ENCODE assay signal across 17 cellular contexts in genomic region chr2:65378308-65378689, GRCh38. TPM values are rescaled to one million over a fixed set of nuclear protein-coding genes. Genes with fewer than 3 reads are reported as not detected.
DNase-seq lines count a peak whose midpoint lies in the region; ATAC-seq and TF ChIP-seq lines count a peak whose summit lies in the region.
"Had no signal": no experiment of that assay in that cellular context is flagged by ENCODE, and none has a peak within 500 bp of the region (broad histone marks: within the 10 kb centered on the region; RNA-seq: fewer than 3 reads in every experiment).

No MANE protein-coding gene starts in this region.

- intact Hi-C loops in Caco-2 (cut with micrococcal nuclease; ENCODE audit: unreplicated experiment) = no loop called here
- intact Hi-C loops in right lobe of liver (cut with DNase I) = loop anchor here in 1 of 2 donors (10.0 kb wide), 1 partner anchor 57 kb away; the partner anchor contains the start of gene SPRED2
- intact Hi-C loops in tibial artery (cut with DNase I; ENCODE audit: low total_unique reads) = no loop called here

- no peaks in the 10 kb centered on the region for H3K27me3 ChIP-seq in Caco-2 (replicated peaks; ENCODE audit: control insufficient read depth, insufficient read depth, low read length)
- no peaks in the 10 kb centered on the region for H3K27me3 ChIP-seq in RWPE2 (ENCODE audit: insufficient read depth, poor library complexity, severe bottlenecking)
- no peaks in the 10 kb centered on the region for H3K27me3 ChIP-seq in right lobe of liver
- H3K27me3 ChIP-seq in tibial artery = no peaks in the 10 kb centered on the region

- DNase-seq in Caco-2 (no peak), RWPE2 (ENCODE audit: low spot score) (no peak), right lobe of liver (no peak), HuH-7 (ENCODE audit: low spot score) (no peak), tibial artery (no peak)
- DNase-seq in stimulated activated naive CD8-positive, alpha-beta T cell treated with anti-CD3 and anti-CD28 coated beads, Interleukin-15, amount 100 ng/mL, for 72 hours = no peak
- DNase-seq: CD4-positive, alpha-beta T cell; DMS79 treated with DMSO at 0.1 percent for 48 hours; Karpas-422; MM.1S; NCI-H1105; NCI-H1694; NCI-H2227 treated with DMSO at 0.1 percent for 48 hours; NCI-H524; SIG-M5 had no signal

- peaks cover 56% of the 10 kb centered on the region for H3K4me1 Mint-ChIP-seq in Caco-2 (ENCODE audit: low read depth, unreplicated experiment)
- peaks cover 61% of the 10 kb centered on the region for H3K4me1 Mint-ChIP-seq in stimulated activated naive CD8-positive, alpha-beta T cell treated with anti-CD3 and anti-CD28 coated beads, Interleukin-15, amount 100 ng/mL, for 72 hours

- H3K27ac ChIP-seq in 22Rv1 = peak overlapping the region; percentile 36
- peak overlapping the region; percentile 70 for H3K27ac ChIP-seq in RWPE2 (ENCODE audit: poor library complexity, severe bottlenecking)
- peak overlapping the region in 2 of 3 donors; percentile 11 to 38 for H3K27ac ChIP-seq in right lobe of liver
- H3K27ac ChIP-seq in tibial artery = no peak overlapping the region

- no peaks in the 10 kb centered on the region for H3K27me3 Mint-ChIP-seq in Caco-2 (ENCODE audit: insufficient read depth, unreplicated experiment)
- H3K27me3 Mint-ChIP-seq in stimulated activated naive CD8-positive, alpha-beta T cell treated with anti-CD3 and anti-CD28 coated beads, Interleukin-15, amount 100 ng/mL, for 72 hours = peaks cover 83% of the 10 kb centered on the region

- peak overlapping the region; percentile 25 for H3K27ac Mint-ChIP-seq in Caco-2 (ENCODE audit: unreplicated experiment)
- H3K27ac Mint-ChIP-seq in stimulated activated naive CD8-positive, alpha-beta T cell treated with anti-CD3 and anti-CD28 coated beads, Interleukin-15, amount 100 ng/mL, for 72 hours = no peak overlapping the region
- H3K27ac Mint-ChIP-seq: CD4-positive, alpha-beta T cell had no signal

- no peak overlapping the region for H3K4me3 Mint-ChIP-seq in Caco-2 (ENCODE audit: unreplicated experiment)
- H3K4me3 Mint-ChIP-seq in stimulated activated naive CD8-positive, alpha-beta T cell treated with anti-CD3 and anti-CD28 coated beads, Interleukin-15, amount 100 ng/mL, for 72 hours = no peak overlapping the region
- H3K4me3 Mint-ChIP-seq: CD4-positive, alpha-beta T cell had no signal

- H3K36me3 Mint-ChIP-seq in Caco-2 (ENCODE audit: insufficient read depth, unreplicated experiment) = peaks cover 13% of the 10 kb centered on the region

- 88% methylated on average over 4 of the region's 4 CpGs for WGBS in right lobe of liver (ENCODE audit: insufficient coverage, low coverage, low lambda C conversion rate, missing lambda C conversion rate)

- ATAC-seq in RWPE2 (ENCODE audit: low read depth) (no peak), right lobe of liver (no peak), GM21360 (IDR thresholded peaks at IDR 0.05; ENCODE audit: unreplicated experiment) (no peak)
- ATAC-seq in stimulated activated naive CD8-positive, alpha-beta T cell treated with anti-CD3 and anti-CD28 coated beads, Interleukin-15, amount 100 ng/mL, for 72 hours = no peak

- CTCF ChIA-PET in Caco-2 (lab: Charles Lee) = interaction anchor here (0.8 kb wide), 1 partner anchor 8 kb away, joined by 3 read pairs; no protein-coding TSS in a partner anchor

- BruUV-seq in Caco-2 (replicated peaks; lab: Mats Ljungman, UMichigan) = no TSS peak

- no peaks in the 10 kb centered on the region for H3K36me3 ChIP-seq in Caco-2 (ENCODE audit: control insufficient read depth, insufficient read depth, low read length)
- peaks cover 3% of the 10 kb centered on the region for H3K36me3 ChIP-seq in RWPE2 (ENCODE audit: low read depth)
- H3K36me3 ChIP-seq in right lobe of liver = no peaks in the 10 kb centered on the region
- H3K36me3 ChIP-seq in tibial artery = no peaks in the 10 kb centered on the region

- TF ChIP-seq CTCF in 22Rv1 (IDR thresholded peaks at IDR 0.05) = no peak
- TF ChIP-seq CTCF in Caco-2 (IDR thresholded peaks at IDR 0.05; ENCODE audit: insufficient read depth in 1 of 2, low read depth in 1 of 2, low read length in 1 of 2, severe bottlenecking in 1 of 2, unreplicated experiment in 1 of 2) = no peak
- TF ChIP-seq CTCF in RWPE2 (IDR thresholded peaks at IDR 0.05; ENCODE audit: poor library complexity, severe bottlenecking) = no peak
- TF ChIP-seq CTCF in right lobe of liver (IDR thresholded peaks at IDR 0.05) = no peak
- no peak for TF ChIP-seq CTCF in tibial artery (IDR thresholded peaks at IDR 0.05)

- H3K4me1 ChIP-seq in Caco-2 (peaks cover 54% of the 10 kb centered on the region), RWPE2 (ENCODE audit: insufficient read depth, poor library complexity, severe bottlenecking) (peaks cover 80% of the 10 kb centered on the region), right lobe of liver (peaks cover 0 to 70% (median 37%) of the 10 kb centered on the region in 4 donors), tibial artery (peaks cover 0 to 25% (median 21%) of the 10 kb centered on the region in 4 donors)

- H3K9me3 ChIP-seq in Caco-2 (no peaks in the 10 kb centered on the region), RWPE2 (ENCODE audit: severe bottlenecking) (no peaks in the 10 kb centered on the region), right lobe of liver (no peaks in the 10 kb centered on the region), tibial artery (no peaks in the 10 kb centered on the region)

- H3K4me3 ChIP-seq in Caco-2 (ENCODE audit: low read depth, low read length) = no peak overlapping the region
- no peak overlapping the region for H3K4me3 ChIP-seq in RWPE2 (ENCODE audit: severe bottlenecking)
- H3K4me3 ChIP-seq in right lobe of liver = no peak overlapping the region
- H3K4me3 ChIP-seq in tibial artery = no peak overlapping the region

- no peaks in the 10 kb centered on the region for H3K9me3 Mint-ChIP-seq in Caco-2 (ENCODE audit: unreplicated experiment)
- no peaks in the 10 kb centered on the region for H3K9me3 Mint-ChIP-seq in stimulated activated naive CD8-positive, alpha-beta T cell treated with anti-CD3 and anti-CD28 coated beads, Interleukin-15, amount 100 ng/mL, for 72 hours
- H3K9me3 Mint-ChIP-seq: CD4-positive, alpha-beta T cell had no signal

- TF ChIP-seq POLR2A in right lobe of liver (IDR thresholded peaks at IDR 0.05) = no peak

- POLR2A ChIA-PET in Caco-2 (lab: Charles Lee) = no interaction called here

RNA-seq across cellular contexts. Expression of gene SPRED2, which starts 54.1 kb away (rescaled TPM):
- total RNA-seq in Caco-2 (2022) (49.9 and 55.3 TPM in 2 replicates), right lobe of liver (10 to 100 TPM; 11.0 to 22.5 (median 15.2) TPM)

Comparison
In these comparisons a context has a peak if more than half of its experiments do, and no peak if none do; other contexts are left out.
1. H3K27ac ChIP-seq: peak in 22Rv1 (single experiment), RWPE2 (single experiment) and right lobe of liver (2 of 3); none in tibial artery (0 of 2).